Comparison of ENCODE assay signal across 14 cellular contexts in the genomic region with DNA sequence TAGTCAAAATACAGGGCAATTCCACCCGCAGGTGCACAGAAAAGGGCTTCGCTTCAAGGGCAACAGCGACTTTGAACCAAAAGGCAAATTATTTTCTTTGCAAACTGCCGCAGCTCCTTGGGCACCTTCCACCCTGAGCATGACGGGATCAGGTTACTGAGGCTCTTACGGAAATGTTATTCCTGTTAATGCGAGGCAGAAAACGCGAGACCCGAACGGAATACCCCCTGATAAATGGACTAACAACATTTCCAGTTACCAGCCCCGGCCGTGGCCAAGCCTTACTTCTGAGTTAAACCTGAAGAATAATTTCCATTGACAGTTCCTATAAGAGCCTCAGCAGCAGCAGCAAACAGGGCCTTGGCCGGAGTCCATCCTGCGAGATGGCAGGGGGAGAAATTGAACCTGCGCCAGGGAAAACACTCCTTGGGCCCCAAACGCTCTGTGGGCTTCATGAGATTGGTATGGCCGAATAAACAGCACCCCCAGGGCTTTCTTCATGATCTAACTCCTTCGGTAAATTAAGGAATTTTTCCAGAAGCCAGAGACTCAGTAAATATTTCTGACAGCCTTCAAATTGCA.
DNase-seq lines count a peak whose midpoint lies in the region; ATAC-seq, FAIRE-seq and TF ChIP-seq lines count a peak whose summit lies in the region.
"Had no signal": no experiment of that assay in that cellular context is flagged by ENCODE, and none has a peak within 500 bp of the region (broad histone marks: within the 10 kb centered on the region; RNA-seq: fewer than 3 reads in every experiment).

No MANE protein-coding gene starts in this region.

- no peaks in the 10 kb centered on the region for H3K27me3 ChIP-seq in BLaER1
- H3K27me3 ChIP-seq: foreskin keratinocyte had no signal

- DNase-seq in M059J (ENCODE audit: low read depth): peak; percentile 40
- DNase-seq in astrocyte of the spinal cord (ENCODE audit: low read depth, low spot score): peak; percentile 85
- peak; percentile 84 for DNase-seq in mesenteric fat pad (ENCODE audit: low spot score)
- DNase-seq in GM19239 (ENCODE audit: insufficient read length, low spot score): no peak
- no peak for DNase-seq in SKM-1 (lab: John Stamatoyannopoulos, UW; ENCODE audit: unreplicated experiment)
- DNase-seq: activated T-cell treated with anti-CD3 and anti-CD28 coated beads, Interleukin-2, amount 50 U/mL, for 48 hours; central memory CD4-positive, alpha-beta T cell; foreskin keratinocyte; posterior cingulate gyrus; Right ventricle myocardium superior had no signal

- no peaks in the 10 kb centered on the region for H3K9me3 ChIP-seq in BLaER1

- no peak for FAIRE-seq in GM19239 (lab: Jason Lieb, UNC)
- FAIRE-seq: G401.6 had no signal

- H3K4me3 ChIP-seq in BLaER1 (no peak overlapping the region), astrocyte of the spinal cord (ENCODE audit: low read depth, low read length) (no peak overlapping the region)

- no peak overlapping the region for H3K27ac ChIP-seq in BLaER1
- H3K27ac ChIP-seq: foreskin keratinocyte had no signal

- no peak for TF ChIP-seq CTCF in astrocyte of the spinal cord (IDR thresholded peaks at IDR 0.05; ENCODE audit: low read depth, low read length)

- H3K9ac ChIP-seq in BLaER1: no peak overlapping the region

- no peaks in the 10 kb centered on the region for H4K20me1 ChIP-seq in BLaER1

- H3K4me1 ChIP-seq in BLaER1: peaks cover 67% of the 10 kb centered on the region
- H3K4me1 ChIP-seq: foreskin keratinocyte had no signal

- in situ Hi-C loops in astrocyte of the spinal cord (cut with HindIII; ENCODE audit: low sequenced_read_pairs): no loop called here

- ATAC-seq in HG03378 (IDR thresholded peaks at IDR 0.05; ENCODE audit: unreplicated experiment): no peak
- ATAC-seq in HG03196 (IDR thresholded peaks at IDR 0.05; ENCODE audit: unreplicated experiment): no peak
- ATAC-seq: foreskin keratinocyte had no signal

- no peaks in the 10 kb centered on the region for H3K36me3 ChIP-seq in BLaER1

- H3K4me2 ChIP-seq in BLaER1: peak overlapping the region; percentile 41

Comparison
In these comparisons a context has a peak if more than half of its experiments do, and no peak if none do; other contexts are left out.
1. DNase-seq: peak in M059J (single experiment), astrocyte of the spinal cord (single experiment) and mesenteric fat pad (single experiment); none in GM19239 (single experiment) and SKM-1 (single experiment).